ENCODE assay signal across 36 cellular contexts in the genomic region with DNA sequence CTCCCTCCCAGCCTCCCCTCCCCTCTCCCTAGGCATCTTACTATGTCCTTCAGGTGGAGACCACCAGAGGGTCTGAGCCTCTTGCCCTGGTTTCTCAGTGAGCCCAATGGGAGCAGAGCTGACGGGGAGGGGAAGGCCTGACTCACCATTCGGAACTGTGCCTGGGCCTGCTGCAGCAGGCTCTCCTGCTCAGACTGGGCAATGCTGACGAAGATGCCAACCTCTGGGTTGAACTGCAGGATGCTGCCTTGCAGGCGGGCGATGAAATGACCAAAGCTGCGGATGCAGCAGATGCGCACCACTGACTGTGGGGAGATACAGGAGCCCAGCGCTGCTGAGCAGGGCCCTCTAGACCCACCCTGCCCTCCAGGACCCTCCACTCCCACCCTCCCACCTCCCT. TPM values are rescaled to one million over a fixed set of nuclear protein-coding genes. Genes with fewer than 3 reads are reported as not detected.
"Had no signal": no experiment of that assay in that cellular context is flagged by ENCODE, and none has a peak within 500 bp of the region (broad histone marks: within the 10 kb centered on the region; RNA-seq: fewer than 3 reads in every experiment).

No MANE protein-coding gene starts in this region.

- H3K27me3 ChIP-seq: MG63, Peyer's patch had no signal

- H3K4me3 Mint-ChIP-seq: activated B cell treated with CpG ODN at 0.5 μM for 24 hours; activated CD4-positive, alpha-beta memory T cell treated with anti-CD3 and anti-CD28 coated beads for 36 hours; activated naive CD4-positive, alpha-beta T cell treated with anti-CD3 and anti-CD28 coated beads for 36 hours; activated naive CD8-positive, alpha-beta T cell; activated naive CD8-positive, alpha-beta T cell treated with anti-CD3 and anti-CD28 coated beads, Interleukin-2, amount 50 U/mL, for 24 hours; activated T-cell treated with anti-CD3 and anti-CD28 coated beads, Interleukin-2, amount 50 U/mL, for 4 hours; activated T-helper 1 cell treated with anti-CD3 and anti-CD28 coated beads, Interleukin-12 subunit alpha, Interleukin-12 subunit beta, Interleukin-2, Interleukin-4 antibody, amounts not matched to agents 30 ng/mL and 10 ng/mL and 1 ng/mL, durations not matched to agents 14 hours and 24 hours and 36 hours; brain had no signal

- ATAC-seq: activated naive CD8-positive, alpha-beta T cell treated with anti-CD3 and anti-CD28 coated beads, Interleukin-2, amount 50 U/mL, for 24 hours; activated T-cell treated with anti-CD3 and anti-CD28 coated beads, Interleukin-2, amount 50 U/mL, for 4 hours; PC-3 had no signal

- H3K4me1 Mint-ChIP-seq: activated B cell treated with CpG ODN at 0.5 μM for 24 hours, brain had no signal

- H3K27ac Mint-ChIP-seq: activated B cell treated with CpG ODN at 0.5 μM for 24 hours; activated CD4-positive, alpha-beta memory T cell treated with anti-CD3 and anti-CD28 coated beads for 36 hours; activated naive CD8-positive, alpha-beta T cell treated with anti-CD3 and anti-CD28 coated beads, Interleukin-2, amount 50 U/mL, for 24 hours; activated T-helper 1 cell treated with anti-CD3 and anti-CD28 coated beads, Interleukin-12 subunit alpha, Interleukin-12 subunit beta, Interleukin-2, Interleukin-4 antibody, amounts not matched to agents 30 ng/mL and 10 ng/mL and 1 ng/mL, durations not matched to agents 14 hours and 24 hours and 36 hours; brain had no signal

- DNase-seq: activated B cell treated with CpG ODN at 0.5 μM for 24 hours; activated CD4-positive, alpha-beta memory T cell treated with anti-CD3 and anti-CD28 coated beads for 36 hours; activated CD4-positive, alpha-beta T cell treated with anti-CD3 and anti-CD28 coated beads for 4 hours; activated CD4-positive, alpha-beta T cell treated with anti-CD3 and anti-CD28 coated beads, Interleukin-2, amount 50 U/mL, for 1 hour; activated CD4-positive, CD25-positive, alpha-beta regulatory T cell treated with anti-CD3 and anti-CD28 coated beads, Interleukin-2, amount 50 U/mL, for 72 hours; activated CD8-positive, alpha-beta memory T cell treated with anti-CD3 and anti-CD28 coated beads, Interleukin-2, amount 50 U/mL, for 4 hours; activated gamma-delta T cell treated with Interleukin-2 at 50 U/mL for 16 hours; activated naive CD4-positive, alpha-beta T cell treated with anti-CD3 and anti-CD28 coated beads for 36 hours; activated naive CD8-positive, alpha-beta T cell treated with anti-CD3 and anti-CD28 coated beads, Interleukin-2, amount 50 U/mL, for 24 hours; activated T-cell treated with anti-CD3 and anti-CD28 coated beads for 4 hours; activated T-cell treated with anti-CD3 and anti-CD28 coated beads, Interleukin-2, amount 50 U/mL, for 4 hours; anterior cingulate cortex; IMR-90; Karpas-422; KBM-7; MG63; NCI-H1092; NCI-H1436 treated with DMSO at 0.1 percent for 48 hours; NCI-H1694 treated with DMSO at 0.1 percent for 48 hours; NCI-H2029; NCI-H345; NCI-H524 treated with DMSO at 0.1 percent for 48 hours; NCI-H748 treated with DMSO at 0.1 percent for 48 hours; NK-92 treated with Interleukin-12 subunit alpha and Interleukin-12 subunit beta, amount 100 ng/mL, for 24 hours; PC-3; Peyer's patch; Right ventricle myocardium superior; RPMI8226; SW 1271; T-helper 1 cell; T-helper 2 cell; T-helper 9 cell had no signal

- H3K4me3 ChIP-seq: MG63, Peyer's patch had no signal

- H3K27me3 Mint-ChIP-seq: activated B cell treated with CpG ODN at 0.5 μM for 24 hours; activated CD4-positive, alpha-beta memory T cell treated with anti-CD3 and anti-CD28 coated beads for 36 hours; activated naive CD8-positive, alpha-beta T cell; activated naive CD8-positive, alpha-beta T cell treated with anti-CD3 and anti-CD28 coated beads, Interleukin-2, amount 50 U/mL, for 24 hours; brain had no signal

- H3K27ac ChIP-seq: Peyer's patch, VCaP had no signal

- H3K4me1 ChIP-seq: Peyer's patch had no signal

- H3K9me3 ChIP-seq: MG63, Peyer's patch had no signal

- H3K9me3 Mint-ChIP-seq: activated B cell treated with CpG ODN at 0.5 μM for 24 hours; activated CD4-positive, alpha-beta memory T cell treated with anti-CD3 and anti-CD28 coated beads for 36 hours; activated naive CD4-positive, alpha-beta T cell treated with anti-CD3 and anti-CD28 coated beads for 36 hours; activated naive CD8-positive, alpha-beta T cell treated with anti-CD3 and anti-CD28 coated beads, Interleukin-2, amount 50 U/mL, for 24 hours; activated T-cell treated with anti-CD3 and anti-CD28 coated beads, Interleukin-2, amount 50 U/mL, for 4 hours; activated T-helper 1 cell treated with anti-CD3 and anti-CD28 coated beads, Interleukin-12 subunit alpha, Interleukin-12 subunit beta, Interleukin-2, Interleukin-4 antibody, amounts not matched to agents 30 ng/mL and 10 ng/mL and 1 ng/mL, durations not matched to agents 14 hours and 24 hours and 36 hours; brain had no signal

RNA-seq across cellular contexts. Expression of a gene that starts 16.9 kb away (rescaled TPM):
- total RNA-seq: IMR-90 had no signal
